ENCODE assay signal across 19 cellular contexts in genomic region chr5:133821889-133822288, GRCh38.
A peak's percentile ranks its signal among the peaks of the same experiment; 100 is the strongest.
DNase-seq lines count a peak whose midpoint lies in the region; ATAC-seq, FAIRE-seq and TF ChIP-seq lines count a peak whose summit lies in the region.
"Had no signal": no experiment of that assay in that cellular context is flagged by ENCODE, and none has a peak within 500 bp of the region (broad histone marks: within the 10 kb centered on the region; RNA-seq: fewer than 3 reads in every experiment).

No MANE protein-coding gene starts in this region.

- no peak for TF ChIP-seq RAD21 in HepG2 (CRISPR knock-in tag; IDR thresholded peaks at IDR 0.05)

- WGBS in HepG2 (ENCODE audit: low lambda C conversion rate): 32% methylated on average over 3 of the region's 3 CpGs
- WGBS in right lobe of liver (ENCODE audit: insufficient coverage, low coverage, low lambda C conversion rate, missing lambda C conversion rate): 93% methylated on average over 3 of the region's 3 CpGs

- peaks cover 84% of the 10 kb centered on the region for H3K4me1 Mint-ChIP-seq in nephron
- H3K4me1 Mint-ChIP-seq: CD14-positive monocyte had no signal

- H4K20me1 ChIP-seq in HepG2 (ENCODE audit: insufficient read depth, low read length) (no peaks in the 10 kb centered on the region), MM.1S (ENCODE audit: insufficient read depth, low read length) (no peaks in the 10 kb centered on the region)

- H3K27ac Mint-ChIP-seq in nephron: peak overlapping the region; percentile 39 to 93 (median 66)
- H3K27ac Mint-ChIP-seq: B cell; CD14-positive monocyte; CD8-positive, alpha-beta T cell; GM23338 had no signal

- no TSS peak for BruUV-seq in HepG2 (replicated peaks; lab: Mats Ljungman, UMichigan)

- TF ChIP-seq CTCF in HepG2 (CRISPR knock-in tag; IDR thresholded peaks at IDR 0.05): no peak
- no peak for TF ChIP-seq CTCF in right lobe of liver (IDR thresholded peaks at IDR 0.05)
- TF ChIP-seq CTCF in MM.1S (IDR thresholded peaks at IDR 0.05; ENCODE audit: low read length): no peak
- no peak for TF ChIP-seq CTCF in nephron (IDR thresholded peaks at IDR 0.05; ENCODE audit: unreplicated experiment in 3 of 3)

- H3K4me1 ChIP-seq in HepG2 (ENCODE audit: insufficient read depth, low read length) (peaks cover 9% of the 10 kb centered on the region), right lobe of liver (peaks cover 0 to 9% (median 0%) of the 10 kb centered on the region in 4 donors), MM.1S (ENCODE audit: low read length) (peaks cover 30% of the 10 kb centered on the region), SJCRH30 (peaks cover 44% of the 10 kb centered on the region)

- H3K27me3 ChIP-seq in HepG2 (ENCODE audit: control insufficient read depth in 1 of 2, insufficient read depth in 2 of 2, low read length in 2 of 2) (peaks cover 0 to 11% of the 10 kb centered on the region in 2 experiments; a peak in 3 of 5 replicates), right lobe of liver (no peaks in the 10 kb centered on the region), MM.1S (replicated peaks; ENCODE audit: insufficient read depth, low read length) (no peaks in the 10 kb centered on the region), SJCRH30 (no peaks in the 10 kb centered on the region)

- H2AFZ ChIP-seq in HepG2 (ENCODE audit: low read length): no peak overlapping the region
- H2AFZ ChIP-seq in MM.1S (ENCODE audit: low read length): no peak overlapping the region
- H2AFZ ChIP-seq: GM23338 had no signal

- H3K9me3 ChIP-seq in HepG2 (ENCODE audit: low read length): no peaks in the 10 kb centered on the region
- no peaks in the 10 kb centered on the region for H3K9me3 ChIP-seq in right lobe of liver
- no peaks in the 10 kb centered on the region for H3K9me3 ChIP-seq in MM.1S (replicated peaks; ENCODE audit: insufficient read depth, low read length)
- no peaks in the 10 kb centered on the region; the same call in 1 of the 2 replicates for H3K9me3 ChIP-seq in SJCRH30 (replicated peaks)

- no peaks in the 10 kb centered on the region for H3K36me3 Mint-ChIP-seq in nephron (ENCODE audit: low read depth)
- H3K36me3 Mint-ChIP-seq: CD14-positive monocyte; CD8-positive, alpha-beta T cell had no signal

- H3K4me3 ChIP-seq in HepG2 (replicated peaks in 1 of 3; ENCODE audit: insufficient read depth in 1 of 3, low read depth in 2 of 3, low read length in 3 of 3): no peak overlapping the region
- H3K4me3 ChIP-seq in right lobe of liver: no peak overlapping the region
- no peak overlapping the region for H3K4me3 ChIP-seq in MM.1S (ENCODE audit: low read length)
- H3K4me3 ChIP-seq in SJCRH30: no peak overlapping the region
- H3K4me3 ChIP-seq: GM23338 had no signal

- no peak for FAIRE-seq in HepG2 (lab: Jason Lieb, UNC)
- FAIRE-seq: D721Med, G401.6 had no signal

- no peaks in the 10 kb centered on the region for H3K79me2 ChIP-seq in HepG2 (ENCODE audit: insufficient read depth, low read length)
- H3K79me2 ChIP-seq in MM.1S (ENCODE audit: low read length): no peaks in the 10 kb centered on the region

- no peak overlapping the region for H3K9ac ChIP-seq in HepG2 (ENCODE audit: insufficient read depth, low read depth, low read length)
- no peak overlapping the region for H3K9ac ChIP-seq in MM.1S (ENCODE audit: low read length)

- ATAC-seq in HepG2: no peak
- no peak for ATAC-seq in right lobe of liver
- no peak for ATAC-seq in HG03175 (IDR thresholded peaks at IDR 0.05; ENCODE audit: unreplicated experiment)
- no peak for ATAC-seq in GM18520 (IDR thresholded peaks at IDR 0.05; ENCODE audit: unreplicated experiment)
- ATAC-seq: CD8-positive, alpha-beta T cell; GM23338 had no signal

- H3K27ac ChIP-seq in HepG2 (ENCODE audit: extremely low read length, insufficient read depth, low read length) (no peak overlapping the region), right lobe of liver (peak overlapping the region in 1 of 3 donors; percentile 58), MM.1S (ENCODE audit: low read length) (no peak overlapping the region), SJCRH30 (no peak overlapping the region)

- DNase-seq in HepG2 (ENCODE audit: low spot score) (no peak), right lobe of liver (no peak), MM.1S (peak; percentile 5), SJCRH30 (no peak)
- DNase-seq: CD8-positive, alpha-beta T cell; COR-L47; DMS153; DMS79 treated with DMSO at 0.1 percent for 48 hours; EL; H7; Karpas-422 had no signal

- in situ Hi-C loops in HepG2 (cut with HindIII; ENCODE audit: extremely low pct_ligation_motif_present, low pct_unique_long_range_greater_than_20kb): no loop called here

- no peaks in the 10 kb centered on the region for H3K9me2 ChIP-seq in MM.1S (replicated peaks; ENCODE audit: insufficient read depth, low read length)

- H3F3A ChIP-seq in MM.1S (ENCODE audit: insufficient read depth, low read length): no peaks in the 10 kb centered on the region

- no peak overlapping the region for H3K4me2 ChIP-seq in HepG2 (ENCODE audit: low read depth, low read length)
- H3K4me2 ChIP-seq in MM.1S (ENCODE audit: low read depth, low read length): no peak overlapping the region
- H3K4me2 ChIP-seq: GM23338 had no signal

- POLR2A ChIA-PET in HepG2 (lab: Yijun Ruan, JAX): no interaction called here

- TF ChIP-seq POLR2A in HepG2 (IDR thresholded peaks at IDR 0.05; ENCODE audit: insufficient read depth in 1 of 2, low read depth in 2 of 2, low read length in 2 of 2) (no peak), right lobe of liver (IDR thresholded peaks at IDR 0.05) (no peak)

- intact Hi-C loops in HepG2 (cut with micrococcal nuclease; ENCODE audit: unreplicated experiment) (no loop called here), right lobe of liver (cut with DNase I) (no loop called here)

- CTCF ChIA-PET in HepG2 (lab: Yijun Ruan, JAX; ENCODE audit: low intra/inter-chr PET ratio, low total read pairs): no interaction called here

- peaks cover 22% of the 10 kb centered on the region for H3K27me3 Mint-ChIP-seq in nephron (ENCODE audit: low read depth)

- no peak for TF ChIP-seq EP300 in HepG2 (IDR thresholded peaks at IDR 0.05; ENCODE audit: low read depth in 2 of 2, low read length in 2 of 2)
- TF ChIP-seq EP300 in HepG2 (CRISPR knock-in tag; IDR thresholded peaks at IDR 0.05; ENCODE audit: borderline replicate concordance): no peak

- H3K36me3 ChIP-seq in HepG2 (replicated peaks in 1 of 2; ENCODE audit: control insufficient read depth in 1 of 2, insufficient read depth in 2 of 2, low read length in 2 of 2) (no peaks in the 10 kb centered on the region), right lobe of liver (no peaks in the 10 kb centered on the region), MM.1S (replicated peaks; ENCODE audit: insufficient read depth, low read length) (no peaks in the 10 kb centered on the region), SJCRH30 (no peaks in the 10 kb centered on the region)

- H3K4me3 Mint-ChIP-seq in nephron: no peak overlapping the region
- H3K4me3 Mint-ChIP-seq: B cell; CD8-positive, alpha-beta T cell; GM23338 had no signal

- H3K9me3 Mint-ChIP-seq in nephron: no peaks in the 10 kb centered on the region
- H3K9me3 Mint-ChIP-seq: CD14-positive monocyte; CD8-positive, alpha-beta T cell; GM23338 had no signal

TF ChIP-seq in HepG2, 621 proteins besides CTCF, POLR2A, EP300 and RAD21:
- TF ChIP-seq GABPA (IDR thresholded peaks at IDR 0.05; ENCODE audit: low read depth, low read length) (no peak), GABPA (CRISPR knock-in tag; IDR thresholded peaks at IDR 0.05; ENCODE audit: low read depth) (no peak), MAFF (IDR thresholded peaks at IDR 0.05; ENCODE audit: low read depth, low read length) (peak; percentile 54; the same call in 1 of the 2 replicates), MAFK (conservative IDR thresholded peaks at IDR 0.05 in 1 of 2, IDR thresholded peaks at IDR 0.05 in 1 of 2; ENCODE audit: low read length in 2 of 2) (peak; percentile 58 to 66)
